In the genomic region with DNA sequence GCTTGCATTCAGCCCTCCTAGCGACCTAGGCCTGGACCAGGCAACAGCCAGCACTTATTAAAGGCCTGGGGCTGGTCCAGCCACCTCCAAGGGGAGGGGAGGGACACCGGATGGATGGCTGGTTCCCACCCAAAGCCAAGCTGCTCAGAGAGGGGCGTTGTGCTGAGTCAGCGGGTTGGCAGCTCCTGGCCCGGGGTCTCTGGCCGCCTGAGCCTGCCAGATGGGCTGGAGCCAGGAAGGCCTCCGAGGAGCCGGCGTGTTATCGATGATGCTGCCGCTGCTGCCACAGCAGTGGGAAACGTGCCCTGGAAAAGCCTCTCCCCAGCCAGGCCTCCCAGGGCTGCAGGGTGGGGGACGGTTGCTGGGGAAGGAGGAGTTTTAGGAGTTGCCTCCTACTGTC, we compare ENCODE assay signal across 14 cellular contexts. TPM values are rescaled to one million over a fixed set of nuclear protein-coding genes. Genes with fewer than 3 reads are reported as not detected.
DNase-seq lines count a peak whose midpoint lies in the region; ATAC-seq, FAIRE-seq and TF ChIP-seq lines count a peak whose summit lies in the region.
"Had no signal": no experiment of that assay in that cellular context is flagged by ENCODE, and none has a peak within 500 bp of the region (broad histone marks: within the 10 kb centered on the region; RNA-seq: fewer than 3 reads in every experiment).

No MANE protein-coding gene starts in this region.

- H3K27me3 ChIP-seq in left ventricle myocardium inferior (ENCODE audit: low read depth) (no peaks in the 10 kb centered on the region), sigmoid colon (peaks cover 0 to 22% (median 0%) of the 10 kb centered on the region in 3 donors)
- H3K27me3 ChIP-seq: transverse colon had no signal

- H3K36me3 ChIP-seq in left ventricle myocardium inferior (no peaks in the 10 kb centered on the region), sigmoid colon (no peaks in the 10 kb centered on the region)
- H3K36me3 ChIP-seq: transverse colon had no signal

- H3K27ac ChIP-seq in left ventricle myocardium inferior (replicated peaks) (peak overlapping the region; percentile 79), sigmoid colon (no peak overlapping the region)

- intact Hi-C loops in left ventricle myocardium inferior (cut with micrococcal nuclease) (no loop called here), sigmoid colon (cut with DNase I) (no loop called here)

- peak; percentile 30 for DNase-seq in EH (ENCODE audit: low read depth)
- peak; percentile 82 for DNase-seq in astrocyte of the cerebellum (ENCODE audit: low read depth)
- DNase-seq in left ventricle myocardium inferior = peak; percentile 75
- peak; percentile 77 for DNase-seq in sigmoid colon
- DNase-seq in T1000 (lab: John Stamatoyannopoulos, UW) = no peak
- no peak for DNase-seq in Ammon's horn (ENCODE audit: low spot score)
- no peak for DNase-seq in D721Med (ENCODE audit: insufficient read length, low spot score)
- DNase-seq: activated CD4-positive, alpha-beta T cell treated with anti-CD3 and anti-CD28 coated beads for 36 hours; CD8-positive, alpha-beta T cell; cerebellar nuclear complex; mammary epithelial cell; NCI-H526; transverse colon had no signal

- H3K9me3 ChIP-seq in left ventricle myocardium inferior (replicated peaks) = no peaks in the 10 kb centered on the region
- H3K9me3 ChIP-seq in sigmoid colon = no peaks in the 10 kb centered on the region
- H3K9me3 ChIP-seq: transverse colon had no signal

- H3K4me1 ChIP-seq in left ventricle myocardium inferior (peaks cover 48% of the 10 kb centered on the region), sigmoid colon (peaks cover 0 to 6% (median 0%) of the 10 kb centered on the region in 4 donors)

- in situ Hi-C loops in astrocyte of the cerebellum (cut with HindIII; ENCODE audit: low sequenced_read_pairs) = no loop called here

- no peak for TF ChIP-seq CTCF in astrocyte of the cerebellum (IDR thresholded peaks at IDR 0.05; ENCODE audit: low read depth, low read length, missing control alignments)
- no peak for TF ChIP-seq CTCF in left ventricle myocardium inferior (IDR thresholded peaks at IDR 0.05; ENCODE audit: borderline replicate concordance)
- no peak for TF ChIP-seq CTCF in sigmoid colon (IDR thresholded peaks at IDR 0.05)
- no peak for TF ChIP-seq CTCF in D721Med (IDR thresholded peaks at IDR 0.05; ENCODE audit: insufficient read depth, missing control alignments)

- TF ChIP-seq EP300 in sigmoid colon (IDR thresholded peaks at IDR 0.05) = no peak

- ATAC-seq in HG02981 (IDR thresholded peaks at IDR 0.05; ENCODE audit: unreplicated experiment) = no peak
- ATAC-seq: activated CD4-positive, alpha-beta T cell treated with anti-CD3 and anti-CD28 coated beads for 36 hours; CD8-positive, alpha-beta T cell had no signal

- FAIRE-seq in D721Med (lab: Jason Lieb, UNC) = no peak

- WGBS in sigmoid colon, 2 donors = 71 to 84% methylated on average over 13 of the region's 13 CpGs

- H3K4me3 ChIP-seq in astrocyte of the cerebellum (ENCODE audit: low read depth, low read length) (no peak overlapping the region), left ventricle myocardium inferior (no peak overlapping the region), sigmoid colon (no peak overlapping the region)
- H3K4me3 ChIP-seq: transverse colon had no signal

- no peak for TF ChIP-seq POLR2A in sigmoid colon (IDR thresholded peaks at IDR 0.05)

RNA-seq across cellular contexts. Expression of a gene that starts 43.4 kb away (rescaled TPM):
- total RNA-seq in left ventricle myocardium inferior (22.5 TPM), sigmoid colon (10 to 100 TPM; 16.1 to 23.0 (median 20.4) TPM)
- 10 to 100 TPM in 1 of 3 donors, 1 to 10 TPM in 2; 4.2 to 16.0 (median 5.3) TPM for polyA plus RNA-seq in sigmoid colon

Comparison
In these comparisons a context has a peak if more than half of its experiments do, and no peak if none do; other contexts are left out.
1. DNase-seq: peak in EH (single experiment), astrocyte of the cerebellum (single experiment), left ventricle myocardium inferior (single experiment) and sigmoid colon (single experiment); none in T1000 (single experiment), Ammon's horn (single experiment) and D721Med (single experiment).